In the genomic region with DNA sequence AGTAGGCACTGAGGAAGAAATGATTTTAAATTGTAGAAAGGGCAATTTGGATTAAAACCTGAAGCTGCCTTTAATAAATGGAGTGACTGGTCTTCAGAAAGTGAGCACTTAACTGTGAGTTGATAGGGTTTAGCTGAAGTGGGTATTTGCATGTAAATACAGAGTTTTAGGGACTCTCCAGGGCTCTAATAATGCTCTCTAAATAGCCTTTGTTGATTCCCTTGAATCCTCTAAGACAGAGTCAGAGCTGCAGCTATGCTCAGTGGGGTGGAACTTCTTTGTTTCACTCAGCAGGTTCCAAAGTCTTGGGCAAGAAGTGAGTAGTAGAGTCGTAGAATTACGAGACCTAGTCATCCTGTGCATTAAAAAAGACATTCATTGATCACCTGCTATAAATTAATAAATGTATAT, we compare ENCODE assay signal across 11 cellular contexts. TPM values are rescaled to one million over a fixed set of nuclear protein-coding genes. Genes with fewer than 3 reads are reported as not detected.
DNase-seq lines count a peak whose midpoint lies in the region; ATAC-seq and TF ChIP-seq lines count a peak whose summit lies in the region.
"Had no signal": no experiment of that assay in that cellular context is flagged by ENCODE, and none has a peak within 500 bp of the region (broad histone marks: within the 10 kb centered on the region; RNA-seq: fewer than 3 reads in every experiment).

No MANE protein-coding gene starts in this region.

- H3K36me3 Mint-ChIP-seq in T-helper 17 cell (ENCODE audit: low read depth): peaks cover 4% of the 10 kb centered on the region
- no peaks in the 10 kb centered on the region for H3K36me3 Mint-ChIP-seq in Calu3 (ENCODE audit: insufficient read depth, unreplicated experiment)

- H3K9me3 ChIP-seq in OCI-LY3 (ENCODE audit: insufficient read depth, low read length) (no peaks in the 10 kb centered on the region), T-helper 17 cell (ENCODE audit: control insufficient read depth, low read length, poor library complexity, severe bottlenecking) (no peaks in the 10 kb centered on the region)
- H3K9me3 ChIP-seq: ascending aorta had no signal

- CTCF ChIA-PET in Calu3 (lab: Charles Lee): no interaction called here

- H3K9me3 Mint-ChIP-seq in Calu3 (ENCODE audit: low read depth, unreplicated experiment): no peaks in the 10 kb centered on the region

- H3K79me2 ChIP-seq in OCI-LY3 (ENCODE audit: low read length): no peaks in the 10 kb centered on the region

- intact Hi-C loops in Calu3 (cut with micrococcal nuclease; ENCODE audit: unreplicated experiment): no loop called here

- no TSS peak for BruUV-seq in Calu3 (replicated peaks; lab: Mats Ljungman, UMichigan)

- no peak overlapping the region for H2AFZ ChIP-seq in OCI-LY3 (ENCODE audit: low read depth, low read length)

- H3K4me3 Mint-ChIP-seq in T-helper 17 cell (no peak overlapping the region), Calu3 (ENCODE audit: low read depth, unreplicated experiment) (no peak overlapping the region)

- no peaks in the 10 kb centered on the region for H3K36me3 ChIP-seq in OCI-LY3 (replicated peaks; ENCODE audit: low read depth, low read length)
- H3K36me3 ChIP-seq: ascending aorta had no signal

- peak overlapping the region; percentile 38 for H3K4me3 ChIP-seq in OCI-LY3 (ENCODE audit: low read length)
- H3K4me3 ChIP-seq: ascending aorta had no signal

- H3K4me2 ChIP-seq in OCI-LY3 (ENCODE audit: low read length): peak overlapping the region; percentile 71

- H3K9ac ChIP-seq in OCI-LY3 (ENCODE audit: low read length): no peak overlapping the region

- no peak for TF ChIP-seq CTCF in GM13977 (IDR thresholded peaks at IDR 0.05; ENCODE audit: extremely low read depth, insufficient read depth, missing control alignments)
- TF ChIP-seq CTCF in GM20000 (IDR thresholded peaks at IDR 0.05; ENCODE audit: extremely low read depth, missing control alignments): no peak
- TF ChIP-seq CTCF in OCI-LY3 (IDR thresholded peaks at IDR 0.05; ENCODE audit: low read depth, low read length): no peak
- no peak for TF ChIP-seq CTCF in Calu3 (IDR thresholded peaks at IDR 0.05; ENCODE audit: unreplicated experiment)

- H3K27ac ChIP-seq in OCI-LY3 (ENCODE audit: low read length): no peak overlapping the region
- H3K27ac ChIP-seq: ascending aorta had no signal

- DNase-seq in GM13977 (ENCODE audit: low spot score): peak; percentile 52
- DNase-seq in GM20000 (ENCODE audit: low spot score): peak; percentile 54
- no peak for DNase-seq in A172 (ENCODE audit: low spot score)
- DNase-seq in DMS 273 (lab: John Stamatoyannopoulos, UW; ENCODE audit: unreplicated experiment): no peak
- no peak for DNase-seq in T-helper 17 cell
- DNase-seq in Calu3: no peak
- DNase-seq: activated CD4-positive, alpha-beta T cell treated with anti-CD3 and anti-CD28 coated beads, Interleukin-2, amount 50 U/mL, for 48 hours had no signal

- in situ Hi-C loops in GM13977 (cut with MboI; ENCODE audit: low pct_unique_long_range_greater_than_20kb, low sequenced_read_pairs, unreplicated experiment): no loop called here

- no peaks in the 10 kb centered on the region for H3K4me1 Mint-ChIP-seq in T-helper 17 cell
- H3K4me1 Mint-ChIP-seq in Calu3 (ENCODE audit: low read depth, unreplicated experiment): no peaks in the 10 kb centered on the region

- ATAC-seq in HG03025 (IDR thresholded peaks at IDR 0.05; ENCODE audit: low FRiP score, unreplicated experiment) (peak; percentile 88), T-helper 17 cell (no peak)

- H3K4me1 ChIP-seq in OCI-LY3 (ENCODE audit: low read length): peaks cover 49% of the 10 kb centered on the region

- H3K27me3 ChIP-seq in OCI-LY3 (ENCODE audit: low read depth, low read length): no peaks in the 10 kb centered on the region
- H3K27me3 ChIP-seq: ascending aorta had no signal

- peaks cover 19% of the 10 kb centered on the region for H3K27me3 Mint-ChIP-seq in T-helper 17 cell
- H3K27me3 Mint-ChIP-seq in Calu3 (ENCODE audit: unreplicated experiment): peaks cover 90% of the 10 kb centered on the region

- H3K27ac Mint-ChIP-seq in T-helper 17 cell (no peak overlapping the region), Calu3 (ENCODE audit: unreplicated experiment) (no peak overlapping the region)

- H4K20me1 ChIP-seq in OCI-LY3 (ENCODE audit: insufficient read depth, low read length): no peaks in the 10 kb centered on the region

RNA-seq across cellular contexts. Expression of a gene that starts 21.4 kb away (rescaled TPM):
- not detected in 2 replicates for total RNA-seq in A172 (2014; rRNA removed; shearing (Covaris generic))
- total RNA-seq in T-helper 17 cell (not detected), Calu3 (2022) (not detected in 2 replicates)
- total RNA-seq: ascending aorta, mucosa of gallbladder had no signal

Comparison
In these comparisons a context has a peak if more than half of its experiments do, and no peak if none do; other contexts are left out.
1. DNase-seq: peak in GM13977 (single experiment) and GM20000 (single experiment); none in A172 (single experiment), DMS 273 (single experiment), T-helper 17 cell (0 of 3) and Calu3 (single experiment).